In the genomic region with DNA sequence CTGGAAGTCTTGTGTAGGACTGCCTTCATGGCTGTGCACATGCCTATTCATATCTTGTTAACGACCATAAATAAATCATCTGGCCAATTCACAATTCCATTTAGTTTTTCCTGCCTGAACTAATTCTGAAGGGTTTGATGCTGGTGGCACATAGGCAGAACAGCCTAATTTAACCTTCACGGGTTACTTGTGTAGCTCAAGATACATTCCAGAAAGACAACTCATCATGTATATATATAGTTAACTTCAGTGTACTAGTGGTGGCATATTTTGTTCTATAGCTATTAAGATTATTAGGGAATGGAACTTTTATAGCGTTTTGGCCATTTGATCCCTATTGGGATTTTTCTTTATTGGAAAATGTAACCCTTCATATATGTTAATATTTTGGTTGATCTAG, we compare ENCODE assay signal across 1 cellular context.
TF ChIP-seq lines count a peak whose summit lies in the region.

No MANE protein-coding gene starts in this region.

TF ChIP-seq in SK-N-SH treated with all-trans-retinoic acid at 6 μM for 48 hours, 23 proteins besides CTCF, POLR2A, EP300 and RAD21 (continued from another document):
- TF ChIP-seq, protein P1, sequence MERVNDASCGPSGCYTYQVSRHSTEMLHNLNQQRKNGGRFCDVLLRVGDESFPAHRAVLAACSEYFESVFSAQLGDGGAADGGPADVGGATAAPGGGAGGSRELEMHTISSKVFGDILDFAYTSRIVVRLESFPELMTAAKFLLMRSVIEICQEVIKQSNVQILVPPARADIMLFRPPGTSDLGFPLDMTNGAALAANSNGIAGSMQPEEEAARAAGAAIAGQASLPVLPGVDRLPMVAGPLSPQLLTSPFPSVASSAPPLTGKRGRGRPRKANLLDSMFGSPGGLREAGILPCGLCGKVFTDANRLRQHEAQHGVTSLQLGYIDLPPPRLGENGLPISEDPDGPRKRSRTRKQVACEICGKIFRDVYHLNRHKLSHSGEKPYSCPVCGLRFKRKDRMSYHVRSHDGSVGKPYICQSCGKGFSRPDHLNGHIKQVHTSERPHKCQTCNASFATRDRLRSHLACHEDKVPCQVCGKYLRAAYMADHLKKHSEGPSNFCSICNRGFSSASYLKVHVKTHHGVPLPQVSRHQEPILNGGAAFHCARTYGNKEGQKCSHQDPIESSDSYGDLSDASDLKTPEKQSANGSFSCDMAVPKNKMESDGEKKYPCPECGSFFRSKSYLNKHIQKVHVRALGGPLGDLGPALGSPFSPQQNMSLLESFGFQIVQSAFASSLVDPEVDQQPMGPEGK (CRISPR knock-in tag; IDR thresholded peaks at IDR 0.05; ENCODE audit: borderline replicate concordance) = no peak
- no peak for TF ChIP-seq PPARA (CRISPR knock-in tag; IDR thresholded peaks at IDR 0.05; ENCODE audit: borderline replicate concordance)
